In the genomic region with DNA sequence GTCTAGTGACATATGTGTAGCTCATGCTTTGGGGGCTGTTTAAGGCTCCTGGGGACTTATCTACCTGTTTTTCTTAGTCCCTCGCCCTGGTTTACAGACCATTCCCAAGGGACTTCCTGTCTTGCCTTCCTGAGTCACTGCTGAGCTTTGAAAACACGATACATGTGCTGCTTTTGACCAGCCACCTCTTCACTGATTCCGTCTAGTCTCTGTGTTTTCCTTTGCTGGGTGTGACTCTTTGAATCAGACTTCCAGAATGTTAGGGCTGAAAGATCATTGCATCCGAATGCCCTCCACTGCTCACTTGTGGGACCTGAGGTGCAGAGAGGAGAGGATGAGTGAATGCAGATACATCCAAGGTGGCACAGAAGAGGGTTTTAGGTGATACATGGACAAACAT, we compare ENCODE assay signal across 2 cellular contexts.
TF ChIP-seq lines count a peak whose summit lies in the region.

No MANE protein-coding gene starts in this region.

TF ChIP-seq in A549, 52 proteins besides CTCF, POLR2A, EP300 and RAD21 (continued from another document):
- TF ChIP-seq FOSL2 (IDR thresholded peaks at IDR 0.05) (no peak), FOSL2 (CRISPR knock-in tag; IDR thresholded peaks at IDR 0.05) (peak; percentile 40), MAFK (IDR thresholded peaks at IDR 0.05; ENCODE audit: partially characterized antibody) (peak; percentile 3)
- TF ChIP-seq, protein P1, sequence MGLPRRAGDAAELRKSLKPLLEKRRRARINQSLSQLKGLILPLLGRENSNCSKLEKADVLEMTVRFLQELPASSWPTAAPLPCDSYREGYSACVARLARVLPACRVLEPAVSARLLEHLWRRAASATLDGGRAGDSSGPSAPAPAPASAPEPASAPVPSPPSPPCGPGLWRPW (IDR thresholded peaks at IDR 0.05): no peak
- TF ChIP-seq, protein P2, sequence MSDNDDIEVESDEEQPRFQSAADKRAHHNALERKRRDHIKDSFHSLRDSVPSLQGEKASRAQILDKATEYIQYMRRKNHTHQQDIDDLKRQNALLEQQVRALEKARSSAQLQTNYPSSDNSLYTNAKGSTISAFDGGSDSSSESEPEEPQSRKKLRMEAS (IDR thresholded peaks at IDR 0.05): peak; percentile 63

TF ChIP-seq in K562, 482 proteins besides CTCF, POLR2A, EP300 and RAD21:
- TF ChIP-seq, protein P3, sequence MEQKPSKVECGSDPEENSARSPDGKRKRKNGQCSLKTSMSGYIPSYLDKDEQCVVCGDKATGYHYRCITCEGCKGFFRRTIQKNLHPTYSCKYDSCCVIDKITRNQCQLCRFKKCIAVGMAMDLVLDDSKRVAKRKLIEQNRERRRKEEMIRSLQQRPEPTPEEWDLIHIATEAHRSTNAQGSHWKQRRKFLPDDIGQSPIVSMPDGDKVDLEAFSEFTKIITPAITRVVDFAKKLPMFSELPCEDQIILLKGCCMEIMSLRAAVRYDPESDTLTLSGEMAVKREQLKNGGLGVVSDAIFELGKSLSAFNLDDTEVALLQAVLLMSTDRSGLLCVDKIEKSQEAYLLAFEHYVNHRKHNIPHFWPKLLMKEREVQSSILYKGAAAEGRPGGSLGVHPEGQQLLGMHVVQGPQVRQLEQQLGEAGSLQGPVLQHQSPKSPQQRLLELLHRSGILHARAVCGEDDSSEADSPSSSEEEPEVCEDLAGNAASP (IDR thresholded peaks at IDR 0.05): no peak
- TF ChIP-seq XRCC5 (IDR thresholded peaks at IDR 0.05; ENCODE audit: low read depth, low read length): no peak
